Comparison of ENCODE assay signal across 9 cellular contexts in genomic region chr5:115815006-115815692, GRCh38. TPM values are rescaled to one million over a fixed set of nuclear protein-coding genes. Genes with fewer than 3 reads are reported as not detected.
A peak's percentile ranks its signal among the peaks of the same experiment; 100 is the strongest.
DNase-seq lines count a peak whose midpoint lies in the region; ATAC-seq and TF ChIP-seq lines count a peak whose summit lies in the region.
"Had no signal": no experiment of that assay in that cellular context is flagged by ENCODE, and none has a peak within 500 bp of the region (broad histone marks: within the 10 kb centered on the region; RNA-seq: fewer than 3 reads in every experiment).

No MANE protein-coding gene starts in this region.

- peak overlapping the region; percentile 62 for H3K4me2 ChIP-seq in BLaER1
- H3K4me2 ChIP-seq: PC-9 had no signal

- H3K27ac Mint-ChIP-seq in endothelial cell (ENCODE audit: unreplicated experiment): peak overlapping the region; percentile 67

- peaks cover 9% of the 10 kb centered on the region for H3K4me1 Mint-ChIP-seq in endothelial cell (ENCODE audit: unreplicated experiment)

- TF ChIP-seq CTCF in endothelial cell (IDR thresholded peaks at IDR 0.05; ENCODE audit: unreplicated experiment): no peak

- peaks cover 13% of the 10 kb centered on the region for H3K27me3 Mint-ChIP-seq in endothelial cell (ENCODE audit: unreplicated experiment)

- H3K4me3 ChIP-seq in BLaER1 (peak overlapping the region; percentile 55), HUES6 (ENCODE audit: low read depth, low read length) (peak overlapping the region; percentile 88), neuron (ENCODE audit: low read length) (peak overlapping the region; percentile 65)
- H3K4me3 ChIP-seq: PC-9 had no signal

- no peaks in the 10 kb centered on the region for H3K9me3 Mint-ChIP-seq in endothelial cell (ENCODE audit: unreplicated experiment)

- ATAC-seq in GM19452 (IDR thresholded peaks at IDR 0.05; ENCODE audit: unreplicated experiment) (no peak), GM18517 (IDR thresholded peaks at IDR 0.05; ENCODE audit: unreplicated experiment) (no peak)

- DNase-seq in endothelial cell (ENCODE audit: low spot score) (no peak), NCI-H2029 treated with DMSO at 0.1 percent for 48 hours (lab: John Stamatoyannopoulos, UW) (no peak), DMS53 (lab: John Stamatoyannopoulos, UW) (no peak)
- DNase-seq: PC-9 had no signal

- peaks cover 12% of the 10 kb centered on the region for H4K20me1 ChIP-seq in BLaER1

- peaks cover 30% of the 10 kb centered on the region for H3K9me3 ChIP-seq in BLaER1
- no peaks in the 10 kb centered on the region for H3K9me3 ChIP-seq in HUES6 (ENCODE audit: control insufficient read depth, insufficient read depth, low read depth, low read length)
- no peaks in the 10 kb centered on the region for H3K9me3 ChIP-seq in neuron (ENCODE audit: low read length)

- no peak overlapping the region for H3K27ac ChIP-seq in BLaER1
- H3K27ac ChIP-seq in HUES6 (ENCODE audit: low read depth, low read length): no peak overlapping the region
- H3K27ac ChIP-seq: PC-9 had no signal

- no peak overlapping the region for H2AFZ ChIP-seq in neuron (ENCODE audit: low read depth, low read length)
- H2AFZ ChIP-seq: PC-9 had no signal

- H3K36me3 ChIP-seq in BLaER1: no peaks in the 10 kb centered on the region
- H3K36me3 ChIP-seq in HUES6 (ENCODE audit: control insufficient read depth, insufficient read depth, low read length): peaks cover 9% of the 10 kb centered on the region; the same call in 1 of the 2 replicates
- H3K36me3 ChIP-seq in neuron (ENCODE audit: insufficient read depth, low read length): peaks cover 17% of the 10 kb centered on the region

- peaks cover 4% of the 10 kb centered on the region for H3K36me3 Mint-ChIP-seq in endothelial cell (ENCODE audit: low read depth, unreplicated experiment)

- H3K9ac ChIP-seq in BLaER1: no peak overlapping the region
- peak overlapping the region; percentile 89 for H3K9ac ChIP-seq in HUES6 (ENCODE audit: low read length)

- peaks cover 58% of the 10 kb centered on the region for H3K27me3 ChIP-seq in BLaER1
- H3K27me3 ChIP-seq in HUES6 (ENCODE audit: control insufficient read depth, insufficient read depth, low read length): peaks cover 34% of the 10 kb centered on the region
- H3K27me3 ChIP-seq in neuron (ENCODE audit: insufficient read depth, low read length): no peaks in the 10 kb centered on the region

- peaks cover 18% of the 10 kb centered on the region for H3K4me1 ChIP-seq in BLaER1
- peaks cover 14% of the 10 kb centered on the region for H3K4me1 ChIP-seq in HUES6 (ENCODE audit: control insufficient read depth, insufficient read depth, low read length)
- H3K4me1 ChIP-seq in neuron (ENCODE audit: insufficient read depth, low read length): peaks cover 35% of the 10 kb centered on the region

- H3K4me3 Mint-ChIP-seq in endothelial cell (ENCODE audit: unreplicated experiment): peak overlapping the region; percentile 91

RNA-seq across cellular contexts. Expression of gene CDO1, which starts 1.3 kb away (rescaled TPM):
- 2.9 TPM for total RNA-seq in endothelial cell (ENCODE audit: unreplicated experiment)
- total RNA-seq: PC-9 had no signal

RNA-seq across cellular contexts. Expression of gene ATG12, which starts 26.2 kb away (rescaled TPM):
- total RNA-seq in endothelial cell (ENCODE audit: unreplicated experiment): 50.8 TPM

RNA-seq across cellular contexts. Expression of gene AP3S1, which starts 26.6 kb away (rescaled TPM):
- total RNA-seq in endothelial cell (ENCODE audit: unreplicated experiment): 118 TPM
